ENCODE assay signal across 8 cellular contexts in genomic region chr7:26153246-26153822, GRCh38. TPM values are rescaled to one million over a fixed set of nuclear protein-coding genes. Genes with fewer than 3 reads are reported as not detected.
DNase-seq lines count a peak whose midpoint lies in the region; ATAC-seq and TF ChIP-seq lines count a peak whose summit lies in the region.

No MANE protein-coding gene starts in this region.

- intact Hi-C loops in A673 (cut with micrococcal nuclease; ENCODE audit: unreplicated experiment) (no loop called here), lower lobe of right lung (cut with DNase I) (no loop called here)

- peaks cover 13% of the 10 kb centered on the region for H3K4me1 ChIP-seq in A673 (ENCODE audit: insufficient read depth, low read length, poor library complexity, severe bottlenecking)
- H3K4me1 ChIP-seq in lower lobe of right lung = peaks cover 33% of the 10 kb centered on the region
- no peaks in the 10 kb centered on the region for H3K4me1 ChIP-seq in urinary bladder (ENCODE audit: insufficient read depth)

- ATAC-seq in lower lobe of right lung (no peak), GM21619 (IDR thresholded peaks at IDR 0.05; ENCODE audit: unreplicated experiment) (no peak)

- TF ChIP-seq CTCF in A673 (conservative IDR thresholded peaks at IDR 0.05; ENCODE audit: low read depth, low read length) (no peak), HFFc6 (IDR thresholded peaks at IDR 0.05) (no peak), lower lobe of right lung (IDR thresholded peaks at IDR 0.05) (no peak)

- peak overlapping the region; percentile 62 for H3K4me3 Mint-ChIP-seq in HFFc6
- peak overlapping the region; percentile 94 for H3K4me3 Mint-ChIP-seq in activated naive CD8-positive, alpha-beta T cell

- DNase-seq in A673 (ENCODE audit: low spot score) = no peak
- no peak for DNase-seq in HFFc6
- DNase-seq in lower lobe of right lung = no peak
- DNase-seq in COLO829 (ENCODE audit: low spot score) = no peak
- no peak for DNase-seq in effector CD8-positive, alpha-beta T cell (lab: John Stamatoyannopoulos, UW)

- H3K36me3 ChIP-seq in A673 (ENCODE audit: insufficient read depth, low read length, poor library complexity, severe bottlenecking) (no peaks in the 10 kb centered on the region), lower lobe of right lung (no peaks in the 10 kb centered on the region), urinary bladder (ENCODE audit: insufficient read depth) (no peaks in the 10 kb centered on the region)

- H3K4me3 ChIP-seq in A673 (ENCODE audit: low read depth, low read length, poor library complexity, severe bottlenecking) = peak overlapping the region; percentile 72
- H3K4me3 ChIP-seq in lower lobe of right lung = peak overlapping the region; percentile 63
- H3K4me3 ChIP-seq in urinary bladder (ENCODE audit: low read depth, low read length) = peak overlapping the region; percentile 61

- H3K27me3 ChIP-seq in A673 (replicated peaks; ENCODE audit: insufficient read depth, low read depth, low read length, poor library complexity) = no peaks in the 10 kb centered on the region
- H3K27me3 ChIP-seq in lower lobe of right lung (ENCODE audit: low read depth) = no peaks in the 10 kb centered on the region

- no peak overlapping the region for H3K27ac ChIP-seq in A673 (ENCODE audit: low read depth, low read length, poor library complexity, severe bottlenecking)
- no peak overlapping the region for H3K27ac ChIP-seq in lower lobe of right lung
- H3K27ac ChIP-seq in urinary bladder (ENCODE audit: low read depth) = no peak overlapping the region

- no peaks in the 10 kb centered on the region; the same call in 1 of the 2 replicates for H3K36me3 Mint-ChIP-seq in HFFc6 (ENCODE audit: low read depth)
- H3K36me3 Mint-ChIP-seq in activated naive CD8-positive, alpha-beta T cell = no peaks in the 10 kb centered on the region

- POLR2A ChIA-PET in A673 (lab: Charles Lee; ENCODE audit: low non-redundant PET) = no interaction called here

- H3K27me3 Mint-ChIP-seq in HFFc6 (ENCODE audit: insufficient read depth) = peaks cover 2% of the 10 kb centered on the region
- no peaks in the 10 kb centered on the region for H3K27me3 Mint-ChIP-seq in activated naive CD8-positive, alpha-beta T cell

- peak overlapping the region; percentile 25; the same call in 1 of the 2 replicates for H3K27ac Mint-ChIP-seq in HFFc6
- peak overlapping the region; percentile 99 for H3K27ac Mint-ChIP-seq in activated naive CD8-positive, alpha-beta T cell

- 18% methylated on average over 18 of the region's 18 CpGs for WGBS in urinary bladder

- H3K9me3 Mint-ChIP-seq in HFFc6 = no peaks in the 10 kb centered on the region
- no peaks in the 10 kb centered on the region for H3K9me3 Mint-ChIP-seq in activated naive CD8-positive, alpha-beta T cell (ENCODE audit: low read depth)

- H3K9me3 ChIP-seq in A673 (ENCODE audit: low read depth, low read length, poor library complexity, severe bottlenecking) (no peaks in the 10 kb centered on the region), lower lobe of right lung (no peaks in the 10 kb centered on the region)

- CTCF ChIA-PET in A673 (lab: Charles Lee) = no interaction called here

- H3K4me1 Mint-ChIP-seq in HFFc6 (ENCODE audit: low read depth) = peaks cover 63% of the 10 kb centered on the region
- peaks cover 63% of the 10 kb centered on the region for H3K4me1 Mint-ChIP-seq in activated naive CD8-positive, alpha-beta T cell (ENCODE audit: low read depth)

- TSS peak; percentile 67 for BruUV-seq in A673 (replicated peaks; lab: Mats Ljungman, UMichigan)

RNA-seq across cellular contexts. Expression of gene NFE2L3, which starts 1.3 kb away (rescaled TPM):
- 8.5 and 8.6 TPM in 2 replicates for total RNA-seq in A673 (2021)
- 1 to 10 TPM; 2.3 to 6.5 (median 2.7) TPM for total RNA-seq in HFFc6 (2021; fragmentation: NEBNext Ultra II Directional; extraction: Animal tissue kit (Norgen Biotek cat#: 25700))
- 4.8 TPM for total RNA-seq in lower lobe of right lung
- 2.4 TPM for total RNA-seq in urinary bladder
- polyA plus RNA-seq in urinary bladder = 2.7 TPM

RNA-seq across cellular contexts. Expression of gene HNRNPA2B1, which starts 47.2 kb away (rescaled TPM):
- total RNA-seq in A673 (2021) (1,150 and 1,229 TPM in 2 replicates), lower lobe of right lung (368 TPM), urinary bladder (186 TPM)
- total RNA-seq in HFFc6 (2021; fragmentation: NEBNext Ultra II Directional; extraction: Animal tissue kit (Norgen Biotek cat#: 25700)) = 100 to 1,000 TPM; 403 to 643 (median 565) TPM
- 496 TPM for polyA plus RNA-seq in urinary bladder

RNA-seq across cellular contexts. Expression of gene CBX3, which starts 48.2 kb away (rescaled TPM):
- 228 TPM in 2 replicates for total RNA-seq in A673 (2021)
- 100 to 1,000 TPM; 115 to 150 (median 140) TPM for total RNA-seq in HFFc6 (2021; fragmentation: NEBNext Ultra II Directional; extraction: Animal tissue kit (Norgen Biotek cat#: 25700))
- total RNA-seq in lower lobe of right lung = 94.3 TPM
- 134 TPM for total RNA-seq in urinary bladder
- 79.6 TPM for polyA plus RNA-seq in urinary bladder
